8 cellular contexts compared by ENCODE assay signal in the genomic region with DNA sequence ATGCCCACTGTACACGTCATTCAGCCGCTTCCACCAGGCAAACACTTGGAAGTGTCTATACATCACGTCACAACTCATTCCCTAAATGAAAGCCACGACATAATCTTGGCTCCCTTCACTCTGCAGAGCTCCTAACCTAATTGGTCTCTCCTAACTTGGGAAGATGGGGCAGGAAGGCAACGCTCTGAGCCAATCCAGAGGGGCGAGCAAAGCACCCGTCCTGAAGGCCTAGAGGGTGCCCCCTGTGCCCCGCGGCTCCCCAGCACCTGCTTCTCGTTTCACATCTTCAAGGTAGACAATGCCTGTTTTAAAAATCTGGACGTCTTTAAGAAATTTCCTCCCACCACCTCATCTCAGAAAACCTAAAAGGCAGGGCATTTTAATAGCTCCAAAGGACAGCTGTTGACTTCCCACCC. TPM values are rescaled to one million over a fixed set of nuclear protein-coding genes. Genes with fewer than 3 reads are reported as not detected.
DNase-seq lines count a peak whose midpoint lies in the region; ATAC-seq and TF ChIP-seq lines count a peak whose summit lies in the region.

No MANE protein-coding gene starts in this region.

- in situ Hi-C loops in KBM-7 (cut with MboI; ENCODE audit: low pct_unique_long_range_greater_than_20kb, low sequenced_read_pairs) = no loop called here
- in situ Hi-C loops in transverse colon (cut with MboI; ENCODE audit: low pct_ligation_motif_present in 1 of 4, low pct_unique_long_range_greater_than_20kb in 1 of 4, low sequenced_read_pairs in 3 of 4) = no loop called here

- POLR2A ChIA-PET in CD4-positive, alpha-beta T cell (lab: Charles Lee) = interaction anchor here (0.6 to 1.9 kb wide), 3 partner anchors 13 to 462 kb away, joined by 3 to 13 read pairs (median 3); partner anchors contain the start of gene CFAP20

- H3K9me3 Mint-ChIP-seq in CD4-positive, alpha-beta T cell = no peaks in the 10 kb centered on the region

- H3K27ac Mint-ChIP-seq in CD4-positive, alpha-beta T cell = peak overlapping the region; percentile 75

- peaks cover 2% of the 10 kb centered on the region for H3K27me3 Mint-ChIP-seq in CD4-positive, alpha-beta T cell

- CTCF ChIA-PET in CD4-positive, alpha-beta T cell (lab: Charles Lee) = no interaction called here

- no peak for TF ChIP-seq CTCF in CD4-positive, alpha-beta T cell (IDR thresholded peaks at IDR 0.05)
- TF ChIP-seq CTCF in breast epithelium (IDR thresholded peaks at IDR 0.05) = no peak
- TF ChIP-seq CTCF in lower leg skin (IDR thresholded peaks at IDR 0.05) = no peak
- TF ChIP-seq CTCF in transverse colon (IDR thresholded peaks at IDR 0.05) = no peak

- H3K9me3 ChIP-seq in CD4-positive, alpha-beta T cell (ENCODE audit: control insufficient read depth, low read length) = no peaks in the 10 kb centered on the region
- H3K9me3 ChIP-seq in breast epithelium (no peaks in the 10 kb centered on the region), transverse colon (no peaks in the 10 kb centered on the region)

- H3K36me3 ChIP-seq in breast epithelium (no peaks in the 10 kb centered on the region), transverse colon (peaks cover 0 to 28% (median 14%) of the 10 kb centered on the region in 4 donors)

- peak overlapping the region; percentile 90 for H3K4me3 Mint-ChIP-seq in CD4-positive, alpha-beta T cell

- intact Hi-C loops in CD4-positive, alpha-beta T cell (cut with DNase I, micrococcal nuclease) = loop anchor here (5.0 to 10.0 kb wide), 7 partner anchors 70 to 1745 kb away; partner anchors contain the start of genes CFAP20 (in 1 of the 2), GINS3 (in 1 of the 2), KATNB1 (in 1 of the 2) and NUDT21 (in 1 of the 2)
- intact Hi-C loops in breast epithelium (cut with DNase I; ENCODE audit: low total_unique reads) = no loop called here
- intact Hi-C loops in lower leg skin (cut with DNase I; ENCODE audit: low total_unique reads) = no loop called here
- intact Hi-C loops in transverse colon (cut with DNase I; ENCODE audit: low total_unique reads) = loop anchor here (5.0 kb wide), 1 partner anchor 70 kb away; the partner anchor contains the start of gene CFAP20

- TF ChIP-seq POLR2A in breast epithelium (IDR thresholded peaks at IDR 0.05) (no peak), lower leg skin (IDR thresholded peaks at IDR 0.05) (no peak), transverse colon (IDR thresholded peaks at IDR 0.05) (no peak)

- peaks cover 5% of the 10 kb centered on the region for H3K27me3 ChIP-seq in CD4-positive, alpha-beta T cell (ENCODE audit: control insufficient read depth, insufficient read depth, low read length)
- H3K27me3 ChIP-seq in breast epithelium (no peaks in the 10 kb centered on the region), transverse colon (no peaks in the 10 kb centered on the region)

- 9 to 13% methylated on average over 11 of the region's 11 CpGs for WGBS in lower leg skin, 2 donors
- 12 to 36% methylated on average over 6 to 11 of the region's 11 CpGs for WGBS in transverse colon (ENCODE audit: low coverage in 1 of 2), 2 donors

- no peak overlapping the region for H3K27ac ChIP-seq in CD4-positive, alpha-beta T cell (ENCODE audit: low read depth, low read length)
- H3K27ac ChIP-seq in breast epithelium = peak overlapping the region in 1 of 2 donors; percentile 33
- peak overlapping the region in 3 of 4 donors; percentile 53 to 70 (median 63) for H3K27ac ChIP-seq in transverse colon

- H3K36me3 Mint-ChIP-seq in CD4-positive, alpha-beta T cell (ENCODE audit: low read depth) = peaks cover 57% of the 10 kb centered on the region

- peaks cover 7 to 9% of the 10 kb centered on the region in 2 donors for H3K4me1 ChIP-seq in breast epithelium
- peaks cover 5 to 26% (median 17%) of the 10 kb centered on the region in 4 donors for H3K4me1 ChIP-seq in transverse colon

- no peak for DNase-seq in CD4-positive, alpha-beta T cell
- DNase-seq in KBM-7 = peak; percentile 19
- no peak for DNase-seq in breast epithelium (ENCODE audit: low spot score in 2 of 2)
- DNase-seq in lower leg skin (ENCODE audit: low spot score in 2 of 2) = no peak
- DNase-seq in transverse colon = no peak
- DNase-seq in HUDEP-2 (lab: John Stamatoyannopoulos, UW; ENCODE audit: unreplicated experiment in 76 of 76) = no peak
- DNase-seq in stimulated activated CD4-positive, alpha-beta T cell treated with anti-CD3 and anti-CD28 coated beads, Interleukin-2, amount 100 ng/mL, for 48 hours = no peak

- TF ChIP-seq EP300 in transverse colon (IDR thresholded peaks at IDR 0.05; ENCODE audit: low read depth) = no peak

- H3K4me3 ChIP-seq in breast epithelium = peak overlapping the region; percentile 82 to 92 (median 89)
- peak overlapping the region; percentile 43 for H3K4me3 ChIP-seq in lower leg skin (ENCODE audit: low read depth, poor library complexity, severe bottlenecking)
- peak overlapping the region; percentile 70 to 93 (median 83) for H3K4me3 ChIP-seq in transverse colon

- peaks cover 66% of the 10 kb centered on the region for H3K4me1 Mint-ChIP-seq in CD4-positive, alpha-beta T cell (ENCODE audit: low read depth)

- no peak for ATAC-seq in CD4-positive, alpha-beta T cell (ENCODE audit: poor library complexity)
- no peak for ATAC-seq in GM19035 (IDR thresholded peaks at IDR 0.05; ENCODE audit: unreplicated experiment)

RNA-seq across cellular contexts. Expression of gene CSNK2A2, which starts 1.0 kb away (rescaled TPM):
- 10 to 100 TPM; 49.0 to 51.0 TPM for total RNA-seq in CD4-positive, alpha-beta T cell
- 10 to 100 TPM; 25.6 to 47.7 (median 29.4) TPM for total RNA-seq in breast epithelium
- total RNA-seq in lower leg skin = 100 to 1,000 TPM; 112 to 159 (median 141) TPM
- 10 to 100 TPM; 28.7 to 53.5 (median 40.0) TPM for total RNA-seq in transverse colon

Comparison
In these comparisons a context has a peak if more than half of its experiments do, and no peak if none do; other contexts are left out.
1. intact Hi-C loops: an anchor here in CD4-positive, alpha-beta T cell (5.0 to 10.0 kb wide) and transverse colon (5.0 kb wide); none called in breast epithelium and lower leg skin.